Comparison of ENCODE assay signal across 11 cellular contexts in the genomic region with DNA sequence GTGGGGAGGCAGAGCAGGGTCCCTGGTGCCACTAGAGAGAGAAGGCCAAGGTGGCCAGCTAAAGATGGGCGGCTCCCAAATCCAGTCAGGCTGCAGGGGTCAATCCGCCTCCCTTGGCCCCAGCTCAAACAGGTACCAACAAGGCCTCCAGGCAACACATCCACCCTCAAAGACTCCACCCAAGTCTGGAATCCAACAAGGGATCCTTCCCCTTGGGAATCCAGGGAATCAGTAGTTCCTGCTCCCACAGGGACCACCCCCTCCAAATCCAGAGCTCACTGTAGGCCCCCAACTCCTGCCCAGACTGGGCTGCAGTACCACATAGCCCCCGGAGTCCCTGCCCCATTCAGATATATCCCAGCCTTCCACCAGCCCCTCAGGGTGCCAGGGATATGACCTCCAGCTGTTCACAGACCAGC. TPM values are rescaled to one million over a fixed set of nuclear protein-coding genes. Genes with fewer than 3 reads are reported as not detected.
DNase-seq lines count a peak whose midpoint lies in the region; ATAC-seq, FAIRE-seq and TF ChIP-seq lines count a peak whose summit lies in the region.
"Had no signal": no experiment of that assay in that cellular context is flagged by ENCODE, and none has a peak within 500 bp of the region (broad histone marks: within the 10 kb centered on the region; RNA-seq: fewer than 3 reads in every experiment).

No MANE protein-coding gene starts in this region.

- H3K36me3 ChIP-seq in GM12878 (ENCODE audit: control insufficient read depth in 2 of 2, insufficient read depth in 2 of 2, low read length in 1 of 2) = peaks cover 0 to 7% of the 10 kb centered on the region in 2 experiments; a peak in 2 of 4 replicates
- H3K36me3 ChIP-seq in thyroid gland = peaks cover 0 to 12% of the 10 kb centered on the region in 2 donors
- peaks cover 11% of the 10 kb centered on the region for H3K36me3 ChIP-seq in effector memory CD4-positive, alpha-beta T cell (ENCODE audit: control insufficient read depth, insufficient read depth, low read length)

- H3K36me3 Mint-ChIP-seq in activated CD8-positive, alpha-beta memory T cell treated with anti-CD3 and anti-CD28 coated beads, Interleukin-2, amount 10 ng/mL, durations not matched to agents 7 days and 5 days = peaks cover 5% of the 10 kb centered on the region

- H3K79me2 ChIP-seq in GM12878 (ENCODE audit: control insufficient read depth, insufficient read depth, low read length) = peaks cover 43% of the 10 kb centered on the region

- intact Hi-C loops in GM12878 (cut with micrococcal nuclease; ENCODE audit: unreplicated experiment) = no loop called here
- intact Hi-C loops in thyroid gland (cut with DNase I) = no loop called here

- no peak for TF ChIP-seq EP300 in GM12878 (IDR thresholded peaks at IDR 0.05; ENCODE audit: borderline replicate concordance in 1 of 2, control insufficient read depth in 1 of 2, low read depth in 2 of 2, low read length in 2 of 2)

- H3K9me3 ChIP-seq in GM12878 (replicated peaks; ENCODE audit: control insufficient read depth, insufficient read depth, low read length) (no peaks in the 10 kb centered on the region), thyroid gland (no peaks in the 10 kb centered on the region)
- no peaks in the 10 kb centered on the region for H3K9me3 ChIP-seq in effector memory CD4-positive, alpha-beta T cell (ENCODE audit: control insufficient read depth, low read length)

- no peak for DNase-seq in activated CD8-positive, alpha-beta memory T cell treated with anti-CD3 and anti-CD28 coated beads, Interleukin-2, amount 10 ng/mL, durations not matched to agents 7 days and 5 days
- DNase-seq in activated CD8-positive, alpha-beta memory T cell treated with anti-CD3 and anti-CD28 coated beads for 24 hours = no peak
- DNase-seq in GM12878 (ENCODE audit: low read depth, low spot score) = no peak
- peak; percentile 23 for DNase-seq in medulla oblongata (ENCODE audit: extremely low spot score)
- DNase-seq in thyroid gland = no peak
- no peak for DNase-seq in hepatic stellate cell (ENCODE audit: low spot score)
- DNase-seq in effector memory CD4-positive, alpha-beta T cell = no peak
- DNase-seq: NCI-H748 treated with DMSO at 0.1 percent for 48 hours had no signal

- H3K4me3 ChIP-seq in GM12878 (peak overlapping the region; percentile 99; the same call in 1 of the 2 replicates), thyroid gland (replicated peaks in 1 of 3) (no peak overlapping the region)
- H3K4me3 ChIP-seq in effector memory CD4-positive, alpha-beta T cell (ENCODE audit: insufficient read depth, low read depth, low read length, poor library complexity, severe bottlenecking) = no peak overlapping the region

- WGBS in GM12878 (ENCODE audit: insufficient coverage, insufficient replicate concordance, low lambda C conversion rate, missing lambda C conversion rate) = 93% methylated on average over 3 of the region's 3 CpGs
- 73% methylated on average over 3 of the region's 3 CpGs for WGBS in thyroid gland, 2 donors

- in situ Hi-C loops in GM12878 (cut with MboI) = no loop called here

- CTCF ChIA-PET in activated CD8-positive, alpha-beta memory T cell treated with anti-CD3 and anti-CD28 coated beads, Interleukin-2, amount 10 ng/mL, durations not matched to agents 7 days and 5 days (lab: Charles Lee) = interaction anchor here (1.0 to 1.9 kb wide), 5 partner anchors 9 to 143 kb away, joined by 3 to 13 read pairs (median 5); partner anchors contain the start of gene GSK3A
- CTCF ChIA-PET in GM12878 (lab: Yijun Ruan, JAX) = interaction anchor here (0.6 to 2.3 kb wide), 5 partner anchors 9 to 47 kb away, joined by 3 to 19 read pairs (median 4); partner anchors contain the start of genes CIC and GSK3A

- POLR2A ChIA-PET in GM12878 (lab: Charles Lee) = interaction anchor here (0.5 to 1.8 kb wide), 5 partner anchors 9 to 56 kb away, joined by 3 to 13 read pairs (median 5); partner anchors contain the start of genes CIC and GSK3A

- H3K4me1 ChIP-seq in GM12878 (ENCODE audit: control insufficient read depth, insufficient read depth, low read length) (peaks cover 17% of the 10 kb centered on the region), thyroid gland (peaks cover 26 to 57% of the 10 kb centered on the region in 2 donors)
- H3K4me1 ChIP-seq in effector memory CD4-positive, alpha-beta T cell (ENCODE audit: control insufficient read depth, insufficient read depth, low read length, poor library complexity, severe bottlenecking) = peaks cover 31% of the 10 kb centered on the region

- H3K4me1 Mint-ChIP-seq in activated CD8-positive, alpha-beta memory T cell treated with anti-CD3 and anti-CD28 coated beads, Interleukin-2, amount 10 ng/mL, durations not matched to agents 7 days and 5 days = peaks cover 27% of the 10 kb centered on the region

- H3K4me3 Mint-ChIP-seq in activated CD8-positive, alpha-beta memory T cell treated with anti-CD3 and anti-CD28 coated beads, Interleukin-2, amount 10 ng/mL, durations not matched to agents 7 days and 5 days = peak overlapping the region; percentile 82

- ATAC-seq in activated CD8-positive, alpha-beta memory T cell treated with anti-CD3 and anti-CD28 coated beads, Interleukin-2, amount 10 ng/mL, durations not matched to agents 7 days and 5 days = no peak
- ATAC-seq in GM12878 (no peak), GM18870 (IDR thresholded peaks at IDR 0.05; ENCODE audit: unreplicated experiment) (no peak)

- no peak for FAIRE-seq in GM12878 (lab: Jason Lieb, UNC)
- FAIRE-seq: bronchial epithelial cell had no signal

- H3K27me3 Mint-ChIP-seq in activated CD8-positive, alpha-beta memory T cell treated with anti-CD3 and anti-CD28 coated beads, Interleukin-2, amount 10 ng/mL, durations not matched to agents 7 days and 5 days = peaks cover 4% of the 10 kb centered on the region

- H3K27ac ChIP-seq in GM12878 (ENCODE audit: control insufficient read depth, insufficient read depth) (peak overlapping the region; percentile 18; the same call in 1 of the 2 replicates), thyroid gland (peak overlapping the region; percentile 94 to 97 (median 97))
- H3K27ac ChIP-seq in effector memory CD4-positive, alpha-beta T cell (ENCODE audit: insufficient read depth, low read length, poor library complexity, severe bottlenecking) = no peak overlapping the region
- H3K27ac ChIP-seq: C4-2B had no signal

- no peaks in the 10 kb centered on the region for H3K9me3 Mint-ChIP-seq in activated CD8-positive, alpha-beta memory T cell treated with anti-CD3 and anti-CD28 coated beads, Interleukin-2, amount 10 ng/mL, durations not matched to agents 7 days and 5 days (ENCODE audit: low read depth)

- BruUV-seq in GM12878 (replicated peaks; lab: Mats Ljungman, UMichigan) = no TSS peak

- no peak for TF ChIP-seq POLR2A in GM12878 (IDR thresholded peaks at IDR 0.05; ENCODE audit: low read depth, low read length)
- TF ChIP-seq POLR2A in thyroid gland (IDR thresholded peaks at IDR 0.05) = no peak

- H3K9ac ChIP-seq in GM12878 (ENCODE audit: control insufficient read depth, insufficient read depth, low read length) = peak overlapping the region; percentile 56

- peak overlapping the region; percentile 88 for H3K27ac Mint-ChIP-seq in activated CD8-positive, alpha-beta memory T cell treated with anti-CD3 and anti-CD28 coated beads, Interleukin-2, amount 10 ng/mL, durations not matched to agents 7 days and 5 days

- RAD21 ChIA-PET in GM12878 (lab: Charles Lee; ENCODE audit: unreplicated experiment) = interaction anchor here (1.9 kb wide), 1 partner anchor 28 kb away, joined by 5 read pairs; no protein-coding TSS in a partner anchor

- TF ChIP-seq RAD21 in GM12878 (IDR thresholded peaks at IDR 0.05; ENCODE audit: insufficient read depth, low read depth, low read length) = no peak

- H2AFZ ChIP-seq in GM12878 (ENCODE audit: control insufficient read depth, low read depth, low read length) = no peak overlapping the region

- H4K20me1 ChIP-seq in GM12878 (ENCODE audit: control insufficient read depth, insufficient read depth) = no peaks in the 10 kb centered on the region

- SMC1A ChIA-PET in GM12878 (lab: Charles Lee; ENCODE audit: uncharacterized antibody, unreplicated experiment) = interaction anchor here (1.3 to 1.9 kb wide), 3 partner anchors 19 to 30 kb away, joined by 3 to 13 read pairs (median 5); no protein-coding TSS in a partner anchor

- peak overlapping the region; percentile 91 for H3K4me2 ChIP-seq in GM12878 (ENCODE audit: control insufficient read depth, insufficient read depth)

- H3K27me3 ChIP-seq in GM12878 (replicated peaks in 1 of 2; ENCODE audit: control insufficient read depth in 2 of 2, insufficient read depth in 2 of 2, low read length in 1 of 2) = no peaks in the 10 kb centered on the region
- H3K27me3 ChIP-seq in thyroid gland = no peaks in the 10 kb centered on the region
- H3K27me3 ChIP-seq in effector memory CD4-positive, alpha-beta T cell (replicated peaks; ENCODE audit: control insufficient read depth, insufficient read depth, low read length, poor library complexity, severe bottlenecking) = no peaks in the 10 kb centered on the region

- TF ChIP-seq CTCF in GM12878 (IDR thresholded peaks at IDR 0.05 in 2 of 3, conservative IDR thresholded peaks at IDR 0.05 in 1 of 3; ENCODE audit: control insufficient read depth in 2 of 3, extremely low read depth in 1 of 3, insufficient read depth in 1 of 3, low read depth in 3 of 3, low read length in 3 of 3) (no peak), thyroid gland (IDR thresholded peaks at IDR 0.05) (no peak)

RNA-seq across cellular contexts. Expression of gene ERF, which starts 3.3 kb away (rescaled TPM):
- 10 to 100 TPM; 43.5 to 58.7 TPM for total RNA-seq in activated CD8-positive, alpha-beta memory T cell treated with anti-CD3 and anti-CD28 coated beads, Interleukin-2, amount 10 ng/mL, durations not matched to agents 7 days and 5 days
- total RNA-seq in GM12878 (2013; cell fraction: nucleolus; rRNA removed) = 29.9 and 31.1 TPM in 2 replicates
- total RNA-seq in GM12878 (2014; rRNA removed) (15.9 and 22.2 TPM in 2 replicates), GM12878 (2014; rRNA removed; fragmentation: Illumina TruSeq; extraction: Trizol) (12.1 and 12.8 TPM in 2 replicates), GM12878 (2021) (51.8 and 56.3 TPM in 2 replicates), thyroid gland (10 to 100 TPM; 27.5 to 50.2 (median 39.2) TPM)
- 3.6 TPM for polyA plus RNA-seq in GM12878 (2011; ENCODE audit: low read depth)
- polyA plus RNA-seq in GM12878 (2011; rRNA removed) (15.1 and 34.5 TPM in 2 replicates), GM12878 (2014; fragmentation: Illumina TruSeq; extraction: Trizol) (4.9 and 17.8 TPM in 2 replicates), GM12878 (2014; fragmentation: Nextera tagmentation; extraction: Ambion mirVana) (under 1 TPM; 0.02 to 0.04 TPM), GM12878 (2014; rRNA removed) (33.0 and 40.2 TPM in 2 replicates), GM12878 (2016; fragmentation: Nextera tagmentation; extraction: Ambion mirVana) (1 to 10 TPM; 8.3 to 8.9 TPM)
- polyA plus RNA-seq in GM12878 (2011; cell fraction: cytosol; rRNA removed) = 23.3 and 39.9 TPM in 2 replicates
- polyA plus RNA-seq in GM12878 (2011; cell fraction: nucleus; rRNA removed) = 164 and 188 TPM in 2 replicates
- polyA plus RNA-seq in GM12878 (2012) = 21.7 and 22.0 TPM in 2 replicates
- 27.0 and 49.3 TPM in 2 replicates for polyA minus RNA-seq in GM12878 (2011; rRNA and poly(A)+ RNA removed)
- 19.8 and 25.4 TPM in 2 replicates for polyA minus RNA-seq in GM12878 (2011; cell fraction: cytosol; rRNA and poly(A)+ RNA removed)
- 34.6 and 45.5 TPM in 2 replicates for polyA minus RNA-seq in GM12878 (2011; cell fraction: nucleus; rRNA and poly(A)+ RNA removed)

RNA-seq across cellular contexts. Expression of gene GSK3A, which starts 9.2 kb away (rescaled TPM):
- 10 to 100 TPM; 47.3 to 53.8 TPM for total RNA-seq in activated CD8-positive, alpha-beta memory T cell treated with anti-CD3 and anti-CD28 coated beads, Interleukin-2, amount 10 ng/mL, durations not matched to agents 7 days and 5 days
- total RNA-seq in GM12878 (2013; cell fraction: nucleolus; rRNA removed) = 7.7 and 11.1 TPM in 2 replicates
- total RNA-seq in GM12878 (2014; rRNA removed) (11.5 and 15.0 TPM in 2 replicates), GM12878 (2014; rRNA removed; fragmentation: Illumina TruSeq; extraction: Trizol) (15.3 and 15.8 TPM in 2 replicates), GM12878 (2021) (35.6 and 38.6 TPM in 2 replicates), thyroid gland (10 to 100 TPM; 19.1 to 32.6 (median 24.6) TPM)
- polyA plus RNA-seq in GM12878 (2011; ENCODE audit: low read depth) = 12.6 TPM
- polyA plus RNA-seq in GM12878 (2011; rRNA removed) (17.5 and 41.3 TPM in 2 replicates), GM12878 (2014; fragmentation: Illumina TruSeq; extraction: Trizol) (35.2 and 47.9 TPM in 2 replicates), GM12878 (2014; fragmentation: Nextera tagmentation; extraction: Ambion mirVana) (1 to 10 TPM in 1 of 2 experiments, under 1 TPM in 1; 1.00 to 1.2 TPM), GM12878 (2014; rRNA removed) (40.9 and 48.8 TPM in 2 replicates), GM12878 (2016; fragmentation: Nextera tagmentation; extraction: Ambion mirVana) (10 to 100 TPM in 1 of 2 experiments, 1 to 10 TPM in 1; 3.8 to 11.4 TPM)
- 44.7 and 48.5 TPM in 2 replicates for polyA plus RNA-seq in GM12878 (2011; cell fraction: cytosol; rRNA removed)
- 32.0 and 39.9 TPM in 2 replicates for polyA plus RNA-seq in GM12878 (2011; cell fraction: nucleus; rRNA removed)
- 24.5 and 27.4 TPM in 2 replicates for polyA plus RNA-seq in GM12878 (2012)
- polyA minus RNA-seq in GM12878 (2011; rRNA and poly(A)+ RNA removed) = 18.6 and 31.7 TPM in 2 replicates
- polyA minus RNA-seq in GM12878 (2011; cell fraction: cytosol; rRNA and poly(A)+ RNA removed) = 14.7 and 17.7 TPM in 2 replicates
- 4.2 and 6.6 TPM in 2 replicates for polyA minus RNA-seq in GM12878 (2011; cell fraction: nucleus; rRNA and poly(A)+ RNA removed)

RNA-seq across cellular contexts. Expression of gene CIC, which starts 17.5 kb away (rescaled TPM):
- total RNA-seq in activated CD8-positive, alpha-beta memory T cell treated with anti-CD3 and anti-CD28 coated beads, Interleukin-2, amount 10 ng/mL, durations not matched to agents 7 days and 5 days = 10 to 100 TPM; 67.3 to 77.3 TPM
- 33.3 and 49.5 TPM in 2 replicates for total RNA-seq in GM12878 (2013; cell fraction: nucleolus; rRNA removed)
- total RNA-seq in GM12878 (2014; rRNA removed) (8.0 and 9.5 TPM in 2 replicates), GM12878 (2014; rRNA removed; fragmentation: Illumina TruSeq; extraction: Trizol) (4.3 and 6.5 TPM in 2 replicates), GM12878 (2021) (47.3 and 50.6 TPM in 2 replicates), thyroid gland (10 to 100 TPM; 50.6 to 98.3 (median 56.9) TPM)
- 9.5 TPM for polyA plus RNA-seq in GM12878 (2011; ENCODE audit: low read depth)
- polyA plus RNA-seq in GM12878 (2011; rRNA removed) (2.4 and 3.8 TPM in 2 replicates), GM12878 (2014; fragmentation: Illumina TruSeq; extraction: Trizol) (1.7 and 7.4 TPM in 2 replicates), GM12878 (2014; fragmentation: Nextera tagmentation; extraction: Ambion mirVana) (under 1 TPM; 0.18 to 0.24 TPM), GM12878 (2014; rRNA removed) (24.0 and 27.7 TPM in 2 replicates), GM12878 (2016; fragmentation: Nextera tagmentation; extraction: Ambion mirVana) (1 to 10 TPM; 6.9 to 8.1 TPM)
- polyA plus RNA-seq in GM12878 (2011; cell fraction: cytosol; rRNA removed) = 6.7 and 9.9 TPM in 2 replicates
- polyA plus RNA-seq in GM12878 (2011; cell fraction: nucleus; rRNA removed) = 76.7 and 94.7 TPM in 2 replicates
- 29.1 and 30.8 TPM in 2 replicates for polyA plus RNA-seq in GM12878 (2012)
- 2.1 and 9.8 TPM in 2 replicates for polyA minus RNA-seq in GM12878 (2011; rRNA and poly(A)+ RNA removed)
- 10.2 and 11.2 TPM in 2 replicates for polyA minus RNA-seq in GM12878 (2011; cell fraction: cytosol; rRNA and poly(A)+ RNA removed)
- 13.1 and 24.6 TPM in 2 replicates for polyA minus RNA-seq in GM12878 (2011; cell fraction: nucleus; rRNA and poly(A)+ RNA removed)

RNA-seq across cellular contexts. Expression of gene ZNF526, which starts 31.5 kb away (rescaled TPM):
- 10 to 100 TPM; 21.9 to 24.4 TPM for total RNA-seq in activated CD8-positive, alpha-beta memory T cell treated with anti-CD3 and anti-CD28 coated beads, Interleukin-2, amount 10 ng/mL, durations not matched to agents 7 days and 5 days
- 33.6 and 41.2 TPM in 2 replicates for total RNA-seq in GM12878 (2013; cell fraction: nucleolus; rRNA removed)
- total RNA-seq in GM12878 (2014; rRNA removed) = 8.3 and 9.6 TPM in 2 replicates
- 5.3 and 5.4 TPM in 2 replicates for total RNA-seq in GM12878 (2014; rRNA removed; fragmentation: Illumina TruSeq; extraction: Trizol)
- total RNA-seq in GM12878 (2021) = 14.7 and 18.3 TPM in 2 replicates
- 4.1 TPM for polyA plus RNA-seq in GM12878 (2011; ENCODE audit: low read depth)
- polyA plus RNA-seq in GM12878 (2011; rRNA removed) = 2.1 and 4.2 TPM in 2 replicates
- polyA plus RNA-seq in GM12878 (2011; cell fraction: cytosol; rRNA removed) = 4.2 and 4.4 TPM in 2 replicates
- 6.0 and 7.3 TPM in 2 replicates for polyA plus RNA-seq in GM12878 (2011; cell fraction: nucleus; rRNA removed)
- polyA plus RNA-seq in GM12878 (2012) = 7.0 and 7.6 TPM in 2 replicates
- polyA plus RNA-seq in GM12878 (2014; fragmentation: Illumina TruSeq; extraction: Trizol) = 2.4 and 4.2 TPM in 2 replicates
- 1 to 10 TPM; 1.8 to 2.0 TPM for polyA plus RNA-seq in GM12878 (2014; fragmentation: Nextera tagmentation; extraction: Ambion mirVana)
- polyA plus RNA-seq in GM12878 (2014; rRNA removed) = 5.6 and 7.2 TPM in 2 replicates
- polyA plus RNA-seq in GM12878 (2016; fragmentation: Nextera tagmentation; extraction: Ambion mirVana) = 10 to 100 TPM; 12.8 to 13.3 TPM
- polyA minus RNA-seq in GM12878 (2011; rRNA and poly(A)+ RNA removed) = 10.8 and 14.2 TPM in 2 replicates
- polyA minus RNA-seq in GM12878 (2011; cell fraction: cytosol; rRNA and poly(A)+ RNA removed) = 4.4 and 5.5 TPM in 2 replicates
- 5.4 and 10.8 TPM in 2 replicates for polyA minus RNA-seq in GM12878 (2011; cell fraction: nucleus; rRNA and poly(A)+ RNA removed)
- 1 to 10 TPM; 4.6 to 7.9 (median 6.8) TPM for total RNA-seq in thyroid gland

RNA-seq across cellular contexts. Expression of gene DEDD2, which starts 34.1 kb away (rescaled TPM):
- total RNA-seq in activated CD8-positive, alpha-beta memory T cell treated with anti-CD3 and anti-CD28 coated beads, Interleukin-2, amount 10 ng/mL, durations not matched to agents 7 days and 5 days = 10 to 100 TPM; 35.8 to 40.7 TPM
- total RNA-seq in GM12878 (2013; cell fraction: nucleolus; rRNA removed) = 18.7 and 18.8 TPM in 2 replicates
- 17.6 and 22.1 TPM in 2 replicates for total RNA-seq in GM12878 (2014; rRNA removed)
- 9.5 and 9.6 TPM in 2 replicates for total RNA-seq in GM12878 (2014; rRNA removed; fragmentation: Illumina TruSeq; extraction: Trizol)
- total RNA-seq in GM12878 (2021) = 15.3 and 18.2 TPM in 2 replicates
- 10.7 TPM for polyA plus RNA-seq in GM12878 (2011; ENCODE audit: low read depth)
- polyA plus RNA-seq in GM12878 (2011; rRNA removed) = 10.1 and 20.0 TPM in 2 replicates
- polyA plus RNA-seq in GM12878 (2011; cell fraction: cytosol; rRNA removed) = 31.5 and 40.2 TPM in 2 replicates
- polyA plus RNA-seq in GM12878 (2011; cell fraction: nucleus; rRNA removed) = 23.7 and 26.9 TPM in 2 replicates
- polyA plus RNA-seq in GM12878 (2012) = 21.1 and 21.2 TPM in 2 replicates
- 5.1 and 12.5 TPM in 2 replicates for polyA plus RNA-seq in GM12878 (2014; fragmentation: Illumina TruSeq; extraction: Trizol)
- 1 to 10 TPM; 2.5 to 3.1 TPM for polyA plus RNA-seq in GM12878 (2014; fragmentation: Nextera tagmentation; extraction: Ambion mirVana)
- 24.0 and 28.6 TPM in 2 replicates for polyA plus RNA-seq in GM12878 (2014; rRNA removed)
- polyA plus RNA-seq in GM12878 (2016; fragmentation: Nextera tagmentation; extraction: Ambion mirVana) = 10 to 100 TPM; 22.0 to 24.7 TPM
- 13.1 and 26.9 TPM in 2 replicates for polyA minus RNA-seq in GM12878 (2011; rRNA and poly(A)+ RNA removed)
- polyA minus RNA-seq in GM12878 (2011; cell fraction: cytosol; rRNA and poly(A)+ RNA removed) = 6.9 and 8.0 TPM in 2 replicates
- 8.7 and 9.5 TPM in 2 replicates for polyA minus RNA-seq in GM12878 (2011; cell fraction: nucleus; rRNA and poly(A)+ RNA removed)
- total RNA-seq in thyroid gland = 10 to 100 TPM; 46.1 to 55.8 (median 50.2) TPM
